Comparison of ENCODE assay signal across 24 cellular contexts in genomic region chrX:68750316-68750715, GRCh38.
"Had no signal": no experiment of that assay in that cellular context is flagged by ENCODE, and none has a peak within 500 bp of the region (broad histone marks: within the 10 kb centered on the region; RNA-seq: fewer than 3 reads in every experiment).

No MANE protein-coding gene starts in this region.

- H3K9me3 ChIP-seq: esophagus muscularis mucosa, gastroesophageal sphincter, heart left ventricle, lower lobe of right lung had no signal

- DNase-seq: dermis blood vessel endothelial cell; dorsolateral prefrontal cortex; effector CD4-positive, alpha-beta T cell; effector memory CD4-positive, alpha-beta T cell; foreskin keratinocyte; heart left ventricle; hypothalamus; immature natural killer cell; islet precursor cell; kidney; kidney glomerular epithelial cell; left colon; left ventricle myocardium superior; lower lobe of right lung; mesenchymal stem cell; midbrain had no signal

- H3K27me3 ChIP-seq: esophagus muscularis mucosa, foreskin keratinocyte, gastroesophageal sphincter, hepatocyte had no signal

- H3K36me3 ChIP-seq: esophagus muscularis mucosa, gastroesophageal sphincter, heart left ventricle, lower lobe of right lung had no signal

- H3K36me3 Mint-ChIP-seq: immature natural killer cell had no signal

- H3K4me1 Mint-ChIP-seq: immature natural killer cell had no signal

- H3K4me1 ChIP-seq: foreskin keratinocyte, heart left ventricle had no signal

- H3K4me2 ChIP-seq: hepatocyte had no signal

- H3K4me3 Mint-ChIP-seq: immature natural killer cell had no signal

- ATAC-seq: foreskin keratinocyte, gastroesophageal sphincter, heart left ventricle, left colon, left lobe of liver, left ventricle myocardium superior, lower lobe of right lung had no signal

- H3K9me3 Mint-ChIP-seq: immature natural killer cell had no signal

- H3K27ac Mint-ChIP-seq: immature natural killer cell had no signal

- H3K27ac ChIP-seq: coronary artery, dorsolateral prefrontal cortex, esophagus muscularis mucosa, foreskin keratinocyte, gastroesophageal sphincter, heart left ventricle, hepatocyte, lower lobe of right lung had no signal

- H3K4me3 ChIP-seq: coronary artery, dorsolateral prefrontal cortex, esophagus muscularis mucosa, gastroesophageal sphincter, heart left ventricle, hepatocyte, lower lobe of right lung had no signal

- FAIRE-seq: colon, endothelial cell of umbilical vein, frontal cortex, kidney had no signal
